1 cellular context compared by ENCODE assay signal in genomic region chr11:83682645-83682973, GRCh38.
TF ChIP-seq lines count a peak whose summit lies in the region.

No MANE protein-coding gene starts in this region.

TF ChIP-seq in HepG2, 621 proteins besides CTCF, POLR2A, EP300 and RAD21 (continued from another document):
- no peak for TF ChIP-seq HNRNPK (IDR thresholded peaks at IDR 0.05; ENCODE audit: low read depth, low read length, poor library complexity, severe bottlenecking)
- TF ChIP-seq PHF5A (CRISPR knock-in tag; IDR thresholded peaks at IDR 0.05; ENCODE audit: low read depth, unreplicated experiment), result no peak
- no peak for TF ChIP-seq FUBP1 (CRISPR knock-in tag; IDR thresholded peaks at IDR 0.05; ENCODE audit: borderline replicate concordance)
